ENCODE assay signal across 1 cellular context in the genomic region with DNA sequence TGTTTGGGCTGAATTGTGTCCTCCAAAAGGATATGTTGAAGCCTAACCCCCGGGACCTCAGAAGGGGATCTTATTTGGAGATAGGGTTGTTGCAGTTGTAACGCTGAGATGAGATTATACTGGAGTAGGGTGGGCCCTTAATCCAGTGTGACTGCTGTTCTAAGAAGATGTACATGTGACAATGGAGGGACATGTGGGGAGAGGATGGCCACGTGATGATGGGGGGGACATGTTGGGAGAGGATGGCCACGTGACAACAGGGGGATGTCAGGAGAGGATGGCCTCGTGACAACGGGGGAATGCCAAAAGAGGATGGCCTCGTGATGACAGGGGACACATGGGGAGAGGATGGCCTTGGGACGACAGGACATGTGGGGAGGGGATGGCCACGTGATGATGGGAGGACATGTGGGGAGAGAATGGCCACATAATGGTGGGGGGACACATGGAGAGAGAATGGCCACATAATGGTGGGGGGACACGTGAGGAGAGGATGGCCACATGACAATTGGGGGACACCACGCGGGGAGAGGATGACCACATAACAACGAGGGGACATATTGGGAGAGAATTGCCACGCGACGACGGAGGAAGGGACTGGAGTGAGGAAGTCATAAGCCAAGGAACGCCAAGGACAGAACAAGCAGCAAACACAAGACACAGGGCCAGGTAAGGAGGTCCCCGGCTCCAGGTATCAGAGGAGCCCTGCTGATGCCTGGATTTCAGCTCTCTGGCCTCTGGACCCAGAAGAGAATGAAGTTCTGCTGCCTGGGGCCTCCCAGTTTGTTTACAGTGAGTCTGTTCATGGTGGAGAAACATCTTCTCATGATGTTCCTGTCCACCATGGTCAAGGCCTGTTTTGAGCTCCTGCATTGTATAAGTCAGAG.
TF ChIP-seq lines count a peak whose summit lies in the region.

No MANE protein-coding gene starts in this region.

TF ChIP-seq in K562, 482 proteins besides CTCF, POLR2A, EP300 and RAD21 (continued from another document):
- TF ChIP-seq ZFP91 (CRISPR knock-in tag; IDR thresholded peaks at IDR 0.05) (no peak), MXI1 (IDR thresholded peaks at IDR 0.05; ENCODE audit: low read depth, low read length) (no peak), NCOA6 (IDR thresholded peaks at IDR 0.05) (no peak), RAD51 (IDR thresholded peaks at IDR 0.05; ENCODE audit: borderline replicate concordance, low read depth) (peak; percentile 24; the same call in 1 of the 2 replicates), POU5F1 (IDR thresholded peaks at IDR 0.05; ENCODE audit: borderline replicate concordance, low read depth, low read length, partially characterized antibody) (no peak), CBX3 (IDR thresholded peaks at IDR 0.05; ENCODE audit: borderline replicate concordance in 1 of 2, low read length in 2 of 2) (no peak), ELF2 (CRISPR knock-in tag; IDR thresholded peaks at IDR 0.05) (no peak), MECOM (CRISPR knock-in tag; IDR thresholded peaks at IDR 0.05) (no peak), ARID2 (IDR thresholded peaks at IDR 0.05) (no peak), GABPB1 (CRISPR knock-in tag; IDR thresholded peaks at IDR 0.05) (no peak), DACH1 (IDR thresholded peaks at IDR 0.05; ENCODE audit: partially characterized antibody) (no peak), U2AF1 (optimal IDR thresholded peaks at IDR 0.05; ENCODE audit: low read depth, low read length) (no peak), THAP7 (CRISPR knock-in tag; IDR thresholded peaks at IDR 0.05) (no peak), CBFA2T2 (conservative IDR thresholded peaks at IDR 0.05) (0 out of 2 replicates have a peak, but pooled peaks have one; percentile 14), MAX (CRISPR knock-in tag; IDR thresholded peaks at IDR 0.05) (peak; percentile 45), DPF2 (IDR thresholded peaks at IDR 0.05) (no peak), SREBF2 (CRISPR knock-in tag; IDR thresholded peaks at IDR 0.05) (no peak), PPARD (CRISPR knock-in tag; IDR thresholded peaks at IDR 0.05) (no peak), SP1 (CRISPR knock-in tag; IDR thresholded peaks at IDR 0.05) (no peak), WHSC1 (IDR thresholded peaks at IDR 0.05; ENCODE audit: low read length) (no peak), PHF21A (IDR thresholded peaks at IDR 0.05; ENCODE audit: borderline replicate concordance, low read depth) (no peak), MTF1 (CRISPR knock-in tag; IDR thresholded peaks at IDR 0.05; ENCODE audit: borderline replicate concordance) (no peak), SETDB1 (IDR thresholded peaks at IDR 0.05; ENCODE audit: low read length) (no peak)
- TF ChIP-seq, protein P1, sequence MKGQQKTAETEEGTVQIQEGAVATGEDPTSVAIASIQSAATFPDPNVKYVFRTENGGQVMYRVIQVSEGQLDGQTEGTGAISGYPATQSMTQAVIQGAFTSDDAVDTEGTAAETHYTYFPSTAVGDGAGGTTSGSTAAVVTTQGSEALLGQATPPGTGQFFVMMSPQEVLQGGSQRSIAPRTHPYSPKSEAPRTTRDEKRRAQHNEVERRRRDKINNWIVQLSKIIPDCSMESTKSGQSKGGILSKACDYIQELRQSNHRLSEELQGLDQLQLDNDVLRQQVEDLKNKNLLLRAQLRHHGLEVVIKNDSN (CRISPR knock-in tag; IDR thresholded peaks at IDR 0.05) = peak; percentile 68
- TF ChIP-seq, protein P2, sequence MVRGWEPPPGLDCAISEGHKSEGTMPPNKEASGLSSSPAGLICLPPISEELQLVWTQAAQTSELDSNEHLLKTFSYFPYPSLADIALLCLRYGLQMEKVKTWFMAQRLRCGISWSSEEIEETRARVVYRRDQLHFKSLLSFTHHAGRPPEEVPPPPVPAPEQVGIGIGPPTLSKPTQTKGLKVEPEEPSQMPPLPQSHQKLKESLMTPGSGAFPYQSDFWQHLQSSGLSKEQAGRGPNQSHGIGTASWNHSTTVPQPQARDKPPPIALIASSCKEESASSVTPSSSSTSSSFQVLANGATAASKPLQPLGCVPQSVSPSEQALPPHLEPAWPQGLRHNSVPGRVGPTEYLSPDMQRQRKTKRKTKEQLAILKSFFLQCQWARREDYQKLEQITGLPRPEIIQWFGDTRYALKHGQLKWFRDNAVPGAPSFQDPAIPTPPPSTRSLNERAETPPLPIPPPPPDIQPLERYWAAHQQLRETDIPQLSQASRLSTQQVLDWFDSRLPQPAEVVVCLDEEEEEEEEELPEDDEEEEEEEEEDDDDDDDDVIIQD (CRISPR knock-in tag; IDR thresholded peaks at IDR 0.05) = no peak
- TF ChIP-seq, protein P3, sequence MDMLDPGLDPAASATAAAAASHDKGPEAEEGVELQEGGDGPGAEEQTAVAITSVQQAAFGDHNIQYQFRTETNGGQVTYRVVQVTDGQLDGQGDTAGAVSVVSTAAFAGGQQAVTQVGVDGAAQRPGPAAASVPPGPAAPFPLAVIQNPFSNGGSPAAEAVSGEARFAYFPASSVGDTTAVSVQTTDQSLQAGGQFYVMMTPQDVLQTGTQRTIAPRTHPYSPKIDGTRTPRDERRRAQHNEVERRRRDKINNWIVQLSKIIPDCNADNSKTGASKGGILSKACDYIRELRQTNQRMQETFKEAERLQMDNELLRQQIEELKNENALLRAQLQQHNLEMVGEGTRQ (CRISPR knock-in tag; IDR thresholded peaks at IDR 0.05) = peak; percentile 30
- TF ChIP-seq, protein P4, sequence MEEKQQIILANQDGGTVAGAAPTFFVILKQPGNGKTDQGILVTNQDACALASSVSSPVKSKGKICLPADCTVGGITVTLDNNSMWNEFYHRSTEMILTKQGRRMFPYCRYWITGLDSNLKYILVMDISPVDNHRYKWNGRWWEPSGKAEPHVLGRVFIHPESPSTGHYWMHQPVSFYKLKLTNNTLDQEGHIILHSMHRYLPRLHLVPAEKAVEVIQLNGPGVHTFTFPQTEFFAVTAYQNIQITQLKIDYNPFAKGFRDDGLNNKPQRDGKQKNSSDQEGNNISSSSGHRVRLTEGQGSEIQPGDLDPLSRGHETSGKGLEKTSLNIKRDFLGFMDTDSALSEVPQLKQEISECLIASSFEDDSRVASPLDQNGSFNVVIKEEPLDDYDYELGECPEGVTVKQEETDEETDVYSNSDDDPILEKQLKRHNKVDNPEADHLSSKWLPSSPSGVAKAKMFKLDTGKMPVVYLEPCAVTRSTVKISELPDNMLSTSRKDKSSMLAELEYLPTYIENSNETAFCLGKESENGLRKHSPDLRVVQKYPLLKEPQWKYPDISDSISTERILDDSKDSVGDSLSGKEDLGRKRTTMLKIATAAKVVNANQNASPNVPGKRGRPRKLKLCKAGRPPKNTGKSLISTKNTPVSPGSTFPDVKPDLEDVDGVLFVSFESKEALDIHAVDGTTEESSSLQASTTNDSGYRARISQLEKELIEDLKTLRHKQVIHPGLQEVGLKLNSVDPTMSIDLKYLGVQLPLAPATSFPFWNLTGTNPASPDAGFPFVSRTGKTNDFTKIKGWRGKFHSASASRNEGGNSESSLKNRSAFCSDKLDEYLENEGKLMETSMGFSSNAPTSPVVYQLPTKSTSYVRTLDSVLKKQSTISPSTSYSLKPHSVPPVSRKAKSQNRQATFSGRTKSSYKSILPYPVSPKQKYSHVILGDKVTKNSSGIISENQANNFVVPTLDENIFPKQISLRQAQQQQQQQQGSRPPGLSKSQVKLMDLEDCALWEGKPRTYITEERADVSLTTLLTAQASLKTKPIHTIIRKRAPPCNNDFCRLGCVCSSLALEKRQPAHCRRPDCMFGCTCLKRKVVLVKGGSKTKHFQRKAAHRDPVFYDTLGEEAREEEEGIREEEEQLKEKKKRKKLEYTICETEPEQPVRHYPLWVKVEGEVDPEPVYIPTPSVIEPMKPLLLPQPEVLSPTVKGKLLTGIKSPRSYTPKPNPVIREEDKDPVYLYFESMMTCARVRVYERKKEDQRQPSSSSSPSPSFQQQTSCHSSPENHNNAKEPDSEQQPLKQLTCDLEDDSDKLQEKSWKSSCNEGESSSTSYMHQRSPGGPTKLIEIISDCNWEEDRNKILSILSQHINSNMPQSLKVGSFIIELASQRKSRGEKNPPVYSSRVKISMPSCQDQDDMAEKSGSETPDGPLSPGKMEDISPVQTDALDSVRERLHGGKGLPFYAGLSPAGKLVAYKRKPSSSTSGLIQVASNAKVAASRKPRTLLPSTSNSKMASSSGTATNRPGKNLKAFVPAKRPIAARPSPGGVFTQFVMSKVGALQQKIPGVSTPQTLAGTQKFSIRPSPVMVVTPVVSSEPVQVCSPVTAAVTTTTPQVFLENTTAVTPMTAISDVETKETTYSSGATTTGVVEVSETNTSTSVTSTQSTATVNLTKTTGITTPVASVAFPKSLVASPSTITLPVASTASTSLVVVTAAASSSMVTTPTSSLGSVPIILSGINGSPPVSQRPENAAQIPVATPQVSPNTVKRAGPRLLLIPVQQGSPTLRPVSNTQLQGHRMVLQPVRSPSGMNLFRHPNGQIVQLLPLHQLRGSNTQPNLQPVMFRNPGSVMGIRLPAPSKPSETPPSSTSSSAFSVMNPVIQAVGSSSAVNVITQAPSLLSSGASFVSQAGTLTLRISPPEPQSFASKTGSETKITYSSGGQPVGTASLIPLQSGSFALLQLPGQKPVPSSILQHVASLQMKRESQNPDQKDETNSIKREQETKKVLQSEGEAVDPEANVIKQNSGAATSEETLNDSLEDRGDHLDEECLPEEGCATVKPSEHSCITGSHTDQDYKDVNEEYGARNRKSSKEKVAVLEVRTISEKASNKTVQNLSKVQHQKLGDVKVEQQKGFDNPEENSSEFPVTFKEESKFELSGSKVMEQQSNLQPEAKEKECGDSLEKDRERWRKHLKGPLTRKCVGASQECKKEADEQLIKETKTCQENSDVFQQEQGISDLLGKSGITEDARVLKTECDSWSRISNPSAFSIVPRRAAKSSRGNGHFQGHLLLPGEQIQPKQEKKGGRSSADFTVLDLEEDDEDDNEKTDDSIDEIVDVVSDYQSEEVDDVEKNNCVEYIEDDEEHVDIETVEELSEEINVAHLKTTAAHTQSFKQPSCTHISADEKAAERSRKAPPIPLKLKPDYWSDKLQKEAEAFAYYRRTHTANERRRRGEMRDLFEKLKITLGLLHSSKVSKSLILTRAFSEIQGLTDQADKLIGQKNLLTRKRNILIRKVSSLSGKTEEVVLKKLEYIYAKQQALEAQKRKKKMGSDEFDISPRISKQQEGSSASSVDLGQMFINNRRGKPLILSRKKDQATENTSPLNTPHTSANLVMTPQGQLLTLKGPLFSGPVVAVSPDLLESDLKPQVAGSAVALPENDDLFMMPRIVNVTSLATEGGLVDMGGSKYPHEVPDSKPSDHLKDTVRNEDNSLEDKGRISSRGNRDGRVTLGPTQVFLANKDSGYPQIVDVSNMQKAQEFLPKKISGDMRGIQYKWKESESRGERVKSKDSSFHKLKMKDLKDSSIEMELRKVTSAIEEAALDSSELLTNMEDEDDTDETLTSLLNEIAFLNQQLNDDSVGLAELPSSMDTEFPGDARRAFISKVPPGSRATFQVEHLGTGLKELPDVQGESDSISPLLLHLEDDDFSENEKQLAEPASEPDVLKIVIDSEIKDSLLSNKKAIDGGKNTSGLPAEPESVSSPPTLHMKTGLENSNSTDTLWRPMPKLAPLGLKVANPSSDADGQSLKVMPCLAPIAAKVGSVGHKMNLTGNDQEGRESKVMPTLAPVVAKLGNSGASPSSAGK (IDR thresholded peaks at IDR 0.05) = peak; percentile 27; the same call in 1 of the 2 replicates
